Comparison of ENCODE assay signal across 8 cellular contexts in genomic region chr5:173035904-173036707, GRCh38. TPM values are rescaled to one million over a fixed set of nuclear protein-coding genes. Genes with fewer than 3 reads are reported as not detected.
DNase-seq lines count a peak whose midpoint lies in the region; ATAC-seq and TF ChIP-seq lines count a peak whose summit lies in the region.

No MANE protein-coding gene starts in this region.

- peaks cover 9% of the 10 kb centered on the region; the same call in 1 of the 2 replicates for H4K20me1 ChIP-seq in PC-9 (ENCODE audit: insufficient read depth)

- DNase-seq in CD1c-positive myeloid dendritic cell (ENCODE audit: extremely low spot score) (peak; percentile 38), GM19240 (ENCODE audit: insufficient read length, low spot score) (peak; percentile 11), breast epithelium (ENCODE audit: low spot score in 2 of 2) (no peak), amygdala (lab: John Stamatoyannopoulos, UW) (no peak), PC-9 (no peak), NCI-H1436 treated with DMSO at 0.1 percent for 48 hours (lab: John Stamatoyannopoulos, UW) (no peak)
- peak; percentile 75 for DNase-seq in stimulated activated naive B cell treated with anti-CD40 and anti-IgM and Interleukin-4, amounts not matched to agents 10 μg/mL and 1 μg/mL and 100 μg/mL, for 72 hours

- TF ChIP-seq CTCF in breast epithelium (IDR thresholded peaks at IDR 0.05), result no peak
- TF ChIP-seq CTCF in PC-9 (conservative IDR thresholded peaks at IDR 0.05), result no peak

- peaks cover 10% of the 10 kb centered on the region; the same call in 1 of the 2 replicates for H3F3A ChIP-seq in PC-9 (ENCODE audit: insufficient read depth, low read depth)

- H3K27ac ChIP-seq in breast epithelium, result peak overlapping the region; percentile 67 to 70
- no peak overlapping the region for H3K27ac ChIP-seq in PC-9

- peaks cover 35 to 61% of the 10 kb centered on the region in 2 donors for H3K4me1 Mint-ChIP-seq in stimulated activated naive B cell treated with anti-CD40 and anti-IgM and Interleukin-4, amounts not matched to agents 10 μg/mL and 1 μg/mL and 100 μg/mL, for 72 hours

- H3K36me3 ChIP-seq in breast epithelium (no peaks in the 10 kb centered on the region), PC-9 (ENCODE audit: low read depth) (peaks cover 10% of the 10 kb centered on the region; the same call in 1 of the 2 replicates)

- POLR2A ChIA-PET in PC-9 (lab: Charles Lee; ENCODE audit: unreplicated experiment), result no interaction called here

- no peak overlapping the region for H3K4me2 ChIP-seq in PC-9

- H3K9me2 ChIP-seq in PC-9 (ENCODE audit: insufficient read depth), result no peaks in the 10 kb centered on the region

- H3K79me2 ChIP-seq in PC-9 (ENCODE audit: low read depth), result peaks cover 12% of the 10 kb centered on the region

- H3K27me3 Mint-ChIP-seq in stimulated activated naive B cell treated with anti-CD40 and anti-IgM and Interleukin-4, amounts not matched to agents 10 μg/mL and 1 μg/mL and 100 μg/mL, for 72 hours, result no peaks in the 10 kb centered on the region

- H3K27me3 ChIP-seq in breast epithelium (no peaks in the 10 kb centered on the region), PC-9 (ENCODE audit: insufficient read depth, low read depth) (no peaks in the 10 kb centered on the region)

- no TSS peak for BruUV-seq in PC-9 (replicated peaks; lab: Mats Ljungman, UMichigan)

- H3K4me1 ChIP-seq in breast epithelium (peaks cover 0 to 8% of the 10 kb centered on the region in 2 donors), PC-9 (replicated peaks; ENCODE audit: insufficient read depth) (no peaks in the 10 kb centered on the region)

- CTCF ChIA-PET in PC-9 (lab: Charles Lee), result interaction anchor here (0.5 kb wide), 1 partner anchor 81 kb away, joined by 17 read pairs; no protein-coding TSS in a partner anchor

- no peak overlapping the region for H2AFZ ChIP-seq in PC-9

- intact Hi-C loops in breast epithelium (cut with DNase I; ENCODE audit: low total_unique reads) (no loop called here), PC-9 (cut with micrococcal nuclease; ENCODE audit: unreplicated experiment) (no loop called here)

- no peak for TF ChIP-seq POLR2A in breast epithelium (IDR thresholded peaks at IDR 0.05)

- H3K9me3 ChIP-seq in breast epithelium (no peaks in the 10 kb centered on the region), PC-9 (ENCODE audit: insufficient read depth, low read depth) (no peaks in the 10 kb centered on the region)

- peaks cover 17 to 39% of the 10 kb centered on the region in 2 donors for H3K36me3 Mint-ChIP-seq in stimulated activated naive B cell treated with anti-CD40 and anti-IgM and Interleukin-4, amounts not matched to agents 10 μg/mL and 1 μg/mL and 100 μg/mL, for 72 hours

- H3K4me3 ChIP-seq in breast epithelium (no peak overlapping the region), PC-9 (no peak overlapping the region)

- H3K9me3 Mint-ChIP-seq in stimulated activated naive B cell treated with anti-CD40 and anti-IgM and Interleukin-4, amounts not matched to agents 10 μg/mL and 1 μg/mL and 100 μg/mL, for 72 hours, result no peaks in the 10 kb centered on the region

- ATAC-seq in HG03175 (IDR thresholded peaks at IDR 0.05; ENCODE audit: unreplicated experiment), result peak; percentile 68
- peak; percentile 78 to 84 for ATAC-seq in stimulated activated naive B cell treated with anti-CD40 and anti-IgM and Interleukin-4, amounts not matched to agents 10 μg/mL and 1 μg/mL and 100 μg/mL, for 72 hours (replicated peaks)

- H3K27ac Mint-ChIP-seq in stimulated activated naive B cell treated with anti-CD40 and anti-IgM and Interleukin-4, amounts not matched to agents 10 μg/mL and 1 μg/mL and 100 μg/mL, for 72 hours, result peak overlapping the region; percentile 98

- H3K4me3 Mint-ChIP-seq in stimulated activated naive B cell treated with anti-CD40 and anti-IgM and Interleukin-4, amounts not matched to agents 10 μg/mL and 1 μg/mL and 100 μg/mL, for 72 hours, result peak overlapping the region; percentile 78 to 85

RNA-seq across cellular contexts. Expression of gene CREBRF, which starts 20.0 kb away (rescaled TPM):
- total RNA-seq in breast epithelium (10 to 100 TPM; 51.1 to 77.1 (median 63.8) TPM), PC-9 (2021) (16.9 and 21.9 TPM in 2 replicates)

RNA-seq across cellular contexts. Expression of gene ATP6V0E1, which starts 52.5 kb away (rescaled TPM):
- total RNA-seq in breast epithelium, result 100 to 1,000 TPM; 173 to 219 (median 185) TPM
- total RNA-seq in PC-9 (2021), result 190 and 251 TPM in 2 replicates

Comparison
In these comparisons a context has a peak if more than half of its experiments do, and no peak if none do; other contexts are left out.
1. DNase-seq: peak in CD1c-positive myeloid dendritic cell (single experiment), GM19240 (single experiment) and stimulated activated naive B cell treated with anti-CD40 and anti-IgM and Interleukin-4, amounts not matched to agents 10 μg/mL and 1 μg/mL and 100 μg/mL, for 72 hours (single experiment); none in breast epithelium (0 of 2), amygdala (0 of 56), PC-9 (0 of 2) and NCI-H1436 treated with DMSO at 0.1 percent for 48 hours (single experiment).